In genomic region chr10:25874402-25874801, GRCh38 we compare ENCODE assay signal across 2 cellular contexts.
A peak's percentile ranks its signal among the peaks of the same experiment; 100 is the strongest.
TF ChIP-seq lines count a peak whose summit lies in the region.

No MANE protein-coding gene starts in this region.

TF ChIP-seq in K562, 482 proteins besides CTCF, POLR2A, EP300 and RAD21:
- peak; percentile 81 for TF ChIP-seq PCBP1 (IDR thresholded peaks at IDR 0.05; ENCODE audit: low read depth, low read length, poor library complexity, severe bottlenecking)

TF ChIP-seq in HepG2, 621 proteins besides CTCF, POLR2A, EP300 and RAD21:
- TF ChIP-seq PCBP2 (optimal IDR thresholded peaks at IDR 0.05; ENCODE audit: low read depth, low read length, poor library complexity, severe bottlenecking): peak; percentile 54
- TF ChIP-seq PCBP1 (IDR thresholded peaks at IDR 0.05; ENCODE audit: borderline replicate concordance, low read depth, low read length): peak; percentile 94
- peak; percentile 97 for TF ChIP-seq HNRNPK (IDR thresholded peaks at IDR 0.05; ENCODE audit: low read depth, low read length, poor library complexity, severe bottlenecking)
